In genomic region chr17:16991349-16992009, GRCh38 we compare ENCODE assay signal across 9 cellular contexts. TPM values are rescaled to one million over a fixed set of nuclear protein-coding genes. Genes with fewer than 3 reads are reported as not detected.
A peak's percentile ranks its signal among the peaks of the same experiment; 100 is the strongest.
DNase-seq lines count a peak whose midpoint lies in the region; TF ChIP-seq lines count a peak whose summit lies in the region.
"Had no signal": no experiment of that assay in that cellular context is flagged by ENCODE, and none has a peak within 500 bp of the region (broad histone marks: within the 10 kb centered on the region; RNA-seq: fewer than 3 reads in every experiment).

No MANE protein-coding gene starts in this region.

- H3K9me3 ChIP-seq in CD4-positive, alpha-beta memory T cell (ENCODE audit: control insufficient read depth in 1 of 2, low read length in 2 of 2) = no peaks in the 10 kb centered on the region
- H3K9me3 ChIP-seq in testis = no peaks in the 10 kb centered on the region

- H3K27ac Mint-ChIP-seq in CD4-positive, alpha-beta memory T cell = peak overlapping the region in 4 of 7 donors; percentile 58 to 87 (median 74)

- intact Hi-C loops in CD4-positive, alpha-beta memory T cell (cut with micrococcal nuclease) = loop anchor here (1.0 kb wide), 2 partner anchors 69 to 454 kb away; no protein-coding TSS in a partner anchor
- intact Hi-C loops in testis (cut with DNase I; ENCODE audit: low total_unique reads) = no loop called here

- H3K36me3 ChIP-seq in CD4-positive, alpha-beta memory T cell (ENCODE audit: insufficient read depth, low read length) = no peaks in the 10 kb centered on the region
- no peaks in the 10 kb centered on the region for H3K36me3 ChIP-seq in testis (ENCODE audit: low read depth, missing control alignments)

- peak; percentile 85 for TF ChIP-seq CTCF in foreskin fibroblast (IDR thresholded peaks at IDR 0.05; ENCODE audit: low read depth, low read length)
- peak; percentile 48 to 65 (median 62) for TF ChIP-seq CTCF in testis (IDR thresholded peaks at IDR 0.05)

- H3K9me3 Mint-ChIP-seq in CD4-positive, alpha-beta memory T cell = peaks cover 0 to 4% (median 0%) of the 10 kb centered on the region in 8 donors

- TF ChIP-seq POLR2A in testis (IDR thresholded peaks at IDR 0.05) = no peak

- peak; percentile 68 to 76 (median 75) for DNase-seq in CD4-positive, alpha-beta memory T cell
- DNase-seq in HPDE6-E6E7 (ENCODE audit: extremely low spot score) (peak; percentile 74), SHP77 (lab: John Stamatoyannopoulos, UW) (peak; percentile 93 to 99), foreskin fibroblast (peak; percentile 45 to 83), occipital lobe (lab: John Stamatoyannopoulos, UW) (peak; percentile 49), testis (peak; percentile 87), OCI-M2 (lab: John Stamatoyannopoulos, UW; ENCODE audit: unreplicated experiment) (no peak)
- DNase-seq in activated T-helper 9 cell treated with anti-CD3 and anti-CD28 coated beads, Interleukin-2, amount 50 U/mL, for 16 hours (ENCODE audit: low read depth) = peak; percentile 70

- no peak overlapping the region for H3K4me3 ChIP-seq in CD4-positive, alpha-beta memory T cell (ENCODE audit: low read length in 2 of 2)
- H3K4me3 ChIP-seq in foreskin fibroblast (ENCODE audit: low read depth in 1 of 2, low read length in 2 of 2) (no peak overlapping the region), testis (no peak overlapping the region)
- H3K4me3 ChIP-seq: SK-N-MC had no signal

- POLR2A ChIA-PET in CD4-positive, alpha-beta memory T cell (lab: Charles Lee; ENCODE audit: partially characterized antibody) = no interaction called here

- CTCF ChIA-PET in CD4-positive, alpha-beta memory T cell (lab: Charles Lee; ENCODE audit: partially characterized antibody) = interaction anchor here (0.7 to 4.3 kb wide), 11 partner anchors 8 to 456 kb away, joined by 3 to 27 read pairs (median 4); partner anchors contain the start of gene MPRIP

- no peaks in the 10 kb centered on the region for H3K27me3 Mint-ChIP-seq in CD4-positive, alpha-beta memory T cell

- no peak overlapping the region for H3K27ac ChIP-seq in CD4-positive, alpha-beta memory T cell (ENCODE audit: low read depth, low read length)
- no peak overlapping the region for H3K27ac ChIP-seq in testis
- H3K27ac ChIP-seq: SK-N-MC had no signal

- H3K36me3 Mint-ChIP-seq in CD4-positive, alpha-beta memory T cell = no peaks in the 10 kb centered on the region

- H3K4me3 Mint-ChIP-seq in CD4-positive, alpha-beta memory T cell = peak overlapping the region in 5 of 8 donors; percentile 17 to 42 (median 26)

- WGBS in testis, 2 donors = 25 to 31% methylated on average over 16 of the region's 16 CpGs

- peaks cover 27 to 43% (median 33%) of the 10 kb centered on the region in 4 donors for H3K4me1 Mint-ChIP-seq in CD4-positive, alpha-beta memory T cell

- H3K27me3 ChIP-seq in CD4-positive, alpha-beta memory T cell (ENCODE audit: insufficient read depth, low read length) = no peaks in the 10 kb centered on the region
- H3K27me3 ChIP-seq in testis = no peaks in the 10 kb centered on the region

- peaks cover 48% of the 10 kb centered on the region for H3K4me1 ChIP-seq in CD4-positive, alpha-beta memory T cell (ENCODE audit: insufficient read depth, low read length)
- H3K4me1 ChIP-seq in testis = no peaks in the 10 kb centered on the region

RNA-seq across cellular contexts. Expression of gene TNFRSF13B, which starts 19.6 kb away (rescaled TPM):
- total RNA-seq in CD4-positive, alpha-beta memory T cell = not detected
- under 1 TPM in 1 of 2 donors, not detected in 1; 0.78 TPM for polyA plus RNA-seq in CD4-positive, alpha-beta memory T cell
- not detected for total RNA-seq in occipital lobe
- not detected for total RNA-seq in testis
- 0.59 TPM for polyA plus RNA-seq in testis (ENCODE audit: insufficient read depth, low read depth, low replicate concordance)

RNA-seq across cellular contexts. Expression of gene MPRIP, which starts 50.8 kb away (rescaled TPM):
- 100 to 1,000 TPM; 250 to 255 TPM for total RNA-seq in CD4-positive, alpha-beta memory T cell
- 10 to 100 TPM; 48.4 to 53.2 TPM for polyA plus RNA-seq in CD4-positive, alpha-beta memory T cell
- total RNA-seq in occipital lobe = 126 TPM
- 100 to 1,000 TPM; 304 to 337 TPM for total RNA-seq in testis
- polyA plus RNA-seq in testis (ENCODE audit: insufficient read depth, low read depth, low replicate concordance) = 191 TPM
